24 cellular contexts compared by ENCODE assay signal in genomic region chr18:74275736-74276135, GRCh38. TPM values are rescaled to one million over a fixed set of nuclear protein-coding genes. Genes with fewer than 3 reads are reported as not detected.
"Had no signal": no experiment of that assay in that cellular context is flagged by ENCODE, and none has a peak within 500 bp of the region (broad histone marks: within the 10 kb centered on the region; RNA-seq: fewer than 3 reads in every experiment).

No MANE protein-coding gene starts in this region.

- DNase-seq: KBM-7, MV-4-11, NCI-H1048, NCI-H1105, NCI-H1417, NCI-H1436 treated with DMSO at 0.1 percent for 48 hours, NCI-H1694, NCI-H187 treated with DMSO at 0.1 percent for 48 hours, NCI-H2029 treated with DMSO at 0.1 percent for 48 hours, NCI-H2171 treated with DMSO at 0.1 percent for 48 hours, NCI-H345, NCI-H524, NCI-H526 treated with DMSO at 0.1 percent for 48 hours, NCI-H748 treated with DMSO at 0.1 percent for 48 hours, Right ventricle myocardium superior, RPMI8226, SIG-M5 had no signal

- H3K27ac ChIP-seq: SJSA1, SK-N-MC had no signal

- FAIRE-seq: RCC 7860 had no signal

- H3K27me3 ChIP-seq: SJSA1 had no signal

- H3K9me3 ChIP-seq: SJSA1 had no signal

- H3K4me1 ChIP-seq: SJSA1 had no signal

- H3K4me3 ChIP-seq: SJSA1, SK-N-MC had no signal

RNA-seq across cellular contexts. Expression of gene C18orf63, which starts 39.9 kb away (rescaled TPM):
- total RNA-seq: HT-29, LHCN-M2, MCF 10A, NCI-H460, Right ventricle myocardium superior, SJSA1 had no signal
